Comparison of ENCODE assay signal across 7 cellular contexts in the genomic region with DNA sequence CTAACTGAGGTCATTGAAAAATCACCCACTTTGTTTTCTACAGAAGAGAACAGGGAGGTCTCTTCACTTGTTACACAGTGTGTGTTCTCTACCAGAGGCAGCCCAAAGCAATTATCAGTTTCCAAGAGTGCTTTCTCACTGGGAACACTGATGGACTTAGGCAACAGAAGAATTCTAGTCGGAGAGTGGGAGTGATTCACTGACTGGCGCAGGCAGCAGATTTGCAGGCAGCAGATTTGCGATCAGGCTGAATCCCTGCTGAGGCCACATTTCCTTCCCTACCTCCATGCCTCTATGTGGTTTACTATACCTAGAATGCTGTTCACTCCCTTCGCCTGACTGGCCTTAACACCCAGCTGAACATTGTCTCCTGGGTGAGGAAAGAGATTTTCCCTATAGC. TPM values are rescaled to one million over a fixed set of nuclear protein-coding genes. Genes with fewer than 3 reads are reported as not detected.
DNase-seq lines count a peak whose midpoint lies in the region; ATAC-seq and TF ChIP-seq lines count a peak whose summit lies in the region.

No MANE protein-coding gene starts in this region.

- WGBS in neuronal stem cell (ENCODE audit: extremely low coverage in 2 of 2, insufficient read length in 2 of 2, insufficient replicate concordance in 1 of 2), 2 donors, result no CpG with 5 or more reads among the region's 4 CpGs

- TF ChIP-seq CTCF in Loucy (conservative IDR thresholded peaks at IDR 0.05; ENCODE audit: low read length) (no peak), MM.1S (IDR thresholded peaks at IDR 0.05; ENCODE audit: low read length) (no peak)

- peak overlapping the region; percentile 19 for H3K4me3 ChIP-seq in Loucy (ENCODE audit: low read length, poor library complexity, severe bottlenecking)
- H3K4me3 ChIP-seq in neuronal stem cell (ENCODE audit: low read length in 2 of 2), result no peak overlapping the region
- H3K4me3 ChIP-seq in MM.1S (ENCODE audit: low read length), result no peak overlapping the region

- no peak for ATAC-seq in Right ventricle myocardium superior (ENCODE audit: poor library complexity)

- peaks cover 5% of the 10 kb centered on the region for H4K20me1 ChIP-seq in Loucy (ENCODE audit: insufficient read depth, low read length, poor library complexity, severe bottlenecking)
- no peaks in the 10 kb centered on the region for H4K20me1 ChIP-seq in MM.1S (ENCODE audit: insufficient read depth, low read length)

- peaks cover 3% of the 10 kb centered on the region for H3K79me1 ChIP-seq in neuronal stem cell (ENCODE audit: low read depth, low read length)

- H4K91ac ChIP-seq in neuronal stem cell (ENCODE audit: low read depth, low read length, poor library complexity), result no peak overlapping the region

- H4K8ac ChIP-seq in neuronal stem cell (ENCODE audit: low read depth, low read length), result no peak overlapping the region

- H2BK120ac ChIP-seq in neuronal stem cell (ENCODE audit: low read depth, low read length), result no peak overlapping the region

- intact Hi-C loops in Right ventricle myocardium superior (cut with DNase I), result no loop called here

- H2BK12ac ChIP-seq in neuronal stem cell (ENCODE audit: low read length), result no peak overlapping the region

- DNase-seq in EH (ENCODE audit: low read depth) (peak; percentile 12), astrocyte of the hippocampus (ENCODE audit: low read depth, low spot score) (peak; percentile 73), neuronal stem cell (ENCODE audit: low spot score) (no peak), MM.1S (no peak), Right ventricle myocardium superior (no peak), NCI-H2081 treated with DMSO at 0.1 percent for 48 hours (lab: John Stamatoyannopoulos, UW) (no peak)

- H3K36me3 ChIP-seq in Loucy (ENCODE audit: insufficient read depth, low read length), result peaks cover 31% of the 10 kb centered on the region; the same call in 1 of the 2 replicates
- H3K36me3 ChIP-seq in neuronal stem cell (replicated peaks in 1 of 2; ENCODE audit: control insufficient read depth in 2 of 2, insufficient read depth in 2 of 2, low read length in 2 of 2), result peaks cover 0 to 17% of the 10 kb centered on the region in 2 donors
- no peaks in the 10 kb centered on the region; the same call in 1 of the 2 replicates for H3K36me3 ChIP-seq in MM.1S (replicated peaks; ENCODE audit: insufficient read depth, low read length)

- no peak overlapping the region for H2AK5ac ChIP-seq in neuronal stem cell (ENCODE audit: low read depth, low read length)

- no peak overlapping the region for H3K4ac ChIP-seq in neuronal stem cell (ENCODE audit: low read length)

- H3K4me2 ChIP-seq in Loucy (ENCODE audit: low read depth, low read length, poor library complexity, severe bottlenecking) (peak overlapping the region; percentile 51), neuronal stem cell (ENCODE audit: insufficient read depth, low read length, poor library complexity, severe bottlenecking) (no peak overlapping the region), MM.1S (ENCODE audit: low read depth, low read length) (no peak overlapping the region)

- no peak overlapping the region for H2BK15ac ChIP-seq in neuronal stem cell (ENCODE audit: low read length)

- H3K9me2 ChIP-seq in Loucy (replicated peaks; ENCODE audit: low read depth, low read length) (no peaks in the 10 kb centered on the region), MM.1S (replicated peaks; ENCODE audit: insufficient read depth, low read length) (no peaks in the 10 kb centered on the region)

- H2AFZ ChIP-seq in Loucy (ENCODE audit: low read length) (no peak overlapping the region), neuronal stem cell (ENCODE audit: low read length) (peak overlapping the region; percentile 80), MM.1S (ENCODE audit: low read length) (no peak overlapping the region)

- H3K4me1 ChIP-seq in Loucy (ENCODE audit: insufficient read depth, low read length, poor library complexity, severe bottlenecking), result peaks cover 52% of the 10 kb centered on the region
- H3K4me1 ChIP-seq in neuronal stem cell (ENCODE audit: control insufficient read depth in 2 of 2, insufficient read depth in 1 of 2, low read depth in 1 of 2, low read length in 2 of 2), result peaks cover 0 to 4% of the 10 kb centered on the region in 2 donors
- peaks cover 16% of the 10 kb centered on the region for H3K4me1 ChIP-seq in MM.1S (ENCODE audit: low read length)

- H3K9ac ChIP-seq in Loucy (ENCODE audit: low read depth, low read length, poor library complexity, severe bottlenecking) (peak overlapping the region; percentile 42), neuronal stem cell (ENCODE audit: low read depth, low read length, poor library complexity) (no peak overlapping the region), MM.1S (ENCODE audit: low read length) (no peak overlapping the region)

- no peak overlapping the region for H3K27ac ChIP-seq in neuronal stem cell (replicated peaks; ENCODE audit: low read length)
- H3K27ac ChIP-seq in MM.1S (ENCODE audit: low read length), result no peak overlapping the region

- H3K27me3 ChIP-seq in Loucy (ENCODE audit: insufficient read depth, low read length, poor library complexity, severe bottlenecking), result no peaks in the 10 kb centered on the region
- no peaks in the 10 kb centered on the region for H3K27me3 ChIP-seq in neuronal stem cell (ENCODE audit: control insufficient read depth in 3 of 3, insufficient read depth in 3 of 3, low read depth in 1 of 3, low read length in 3 of 3)
- no peaks in the 10 kb centered on the region for H3K27me3 ChIP-seq in MM.1S (replicated peaks; ENCODE audit: insufficient read depth, low read length)

- no peak overlapping the region for H3K18ac ChIP-seq in neuronal stem cell (ENCODE audit: low read length)

- H3F3A ChIP-seq in Loucy (ENCODE audit: low read depth), result 0 out of 2 replicates have a peak, but pooled peaks cover 3% of the 10 kb centered on the region
- 0 out of 2 replicates have a peak, but pooled peaks cover 2% of the 10 kb centered on the region for H3F3A ChIP-seq in MM.1S (ENCODE audit: insufficient read depth, low read length)

- H3K14ac ChIP-seq in neuronal stem cell (ENCODE audit: low read length), result no peak overlapping the region

- H2BK5ac ChIP-seq in neuronal stem cell (ENCODE audit: low read length), result no peak overlapping the region

- no peaks in the 10 kb centered on the region for H3K9me3 ChIP-seq in Loucy (ENCODE audit: insufficient read depth, low read depth, low read length)
- H3K9me3 ChIP-seq in neuronal stem cell (replicated peaks in 1 of 2; ENCODE audit: control insufficient read depth in 2 of 2, insufficient read depth in 1 of 2, low read depth in 1 of 2, low read length in 2 of 2), result peaks cover 0 to 2% of the 10 kb centered on the region in 2 donors
- H3K9me3 ChIP-seq in MM.1S (replicated peaks; ENCODE audit: insufficient read depth, low read length), result no peaks in the 10 kb centered on the region

- peaks cover 15% of the 10 kb centered on the region; the same call in 1 of the 2 replicates for H3K79me2 ChIP-seq in Loucy (ENCODE audit: insufficient read depth, low read length)
- no peaks in the 10 kb centered on the region for H3K79me2 ChIP-seq in MM.1S (ENCODE audit: low read length)

- no peak overlapping the region for H3K23ac ChIP-seq in neuronal stem cell (ENCODE audit: low read depth, low read length, poor library complexity)

RNA-seq across cellular contexts. Expression of gene OCIAD2, which starts 6.6 kb away (rescaled TPM):
- 76.7 TPM for polyA plus RNA-seq in neuronal stem cell (2013, experiment 1 of 2)
- 77.3 TPM for polyA plus RNA-seq in neuronal stem cell (2013, experiment 2 of 2)
- total RNA-seq in Right ventricle myocardium superior, result 16.6 TPM

Comparison
In these comparisons a context has a peak if more than half of its experiments do, and no peak if none do; other contexts are left out.
1. DNase-seq: peak in EH (single experiment) and astrocyte of the hippocampus (single experiment); none in neuronal stem cell (single experiment), MM.1S (single experiment), Right ventricle myocardium superior (single experiment) and NCI-H2081 treated with DMSO at 0.1 percent for 48 hours (single experiment).